In genomic region chr1:145859491-145860159, GRCh38 we compare ENCODE assay signal across 8 cellular contexts. TPM values are rescaled to one million over a fixed set of nuclear protein-coding genes. Genes with fewer than 3 reads are reported as not detected.
A peak's percentile ranks its signal among the peaks of the same experiment; 100 is the strongest.
DNase-seq lines count a peak whose midpoint lies in the region; ATAC-seq and TF ChIP-seq lines count a peak whose summit lies in the region.

No MANE protein-coding gene starts in this region.

- no peaks in the 10 kb centered on the region for H3K4me1 ChIP-seq in HEK293 (ENCODE audit: control insufficient read depth, insufficient read depth, low read length)
- peaks cover 3 to 16% of the 10 kb centered on the region in 2 donors for H3K4me1 ChIP-seq in thyroid gland

- peak overlapping the region; percentile 61 for H3K9ac ChIP-seq in SK-N-MC (ENCODE audit: insufficient read length)

- H3K27me3 Mint-ChIP-seq in glutamatergic neuron (ENCODE audit: unreplicated experiment): peaks cover 5% of the 10 kb centered on the region
- H3K27me3 Mint-ChIP-seq in osteocyte (ENCODE audit: unreplicated experiment): peaks cover 13% of the 10 kb centered on the region

- TF ChIP-seq POLR2A in thyroid gland (IDR thresholded peaks at IDR 0.05): peak; percentile 44 to 81

- H3K4me1 Mint-ChIP-seq in glutamatergic neuron (ENCODE audit: low read depth, unreplicated experiment) (no peaks in the 10 kb centered on the region), osteocyte (ENCODE audit: unreplicated experiment) (peaks cover 14% of the 10 kb centered on the region)

- intact Hi-C loops in thyroid gland (cut with DNase I): loop anchor here (2.0 kb wide), 1 partner anchor 39 kb away; no protein-coding TSS in a partner anchor

- peak; percentile 75 to 84 for ATAC-seq in activated naive CD4-positive, alpha-beta T cell treated with anti-CD3 and anti-CD28 coated beads, Interleukin-2, amount 50 U/mL, for 72 hours

- H3K36me3 Mint-ChIP-seq in activated naive CD4-positive, alpha-beta T cell treated with anti-CD3 and anti-CD28 coated beads, Interleukin-2, amount 50 U/mL, for 72 hours: peaks cover 6% of the 10 kb centered on the region in 2 donors
- H3K36me3 Mint-ChIP-seq in glutamatergic neuron (ENCODE audit: unreplicated experiment) (no peaks in the 10 kb centered on the region), osteocyte (ENCODE audit: unreplicated experiment) (peaks cover 14% of the 10 kb centered on the region)

- TF ChIP-seq CTCF in HEK293 (tag by site-specific recombination; IDR thresholded peaks at IDR 0.05): no peak
- no peak for TF ChIP-seq CTCF in glutamatergic neuron (IDR thresholded peaks at IDR 0.05; ENCODE audit: partially characterized antibody, unreplicated experiment)
- peak; percentile 12 for TF ChIP-seq CTCF in osteocyte (IDR thresholded peaks at IDR 0.05)
- TF ChIP-seq CTCF in thyroid gland (IDR thresholded peaks at IDR 0.05): peak in 2 of 6 experiments; percentile 16 to 24

- peak overlapping the region; percentile 68 for H3K4me3 ChIP-seq in HEK293 (ENCODE audit: low read depth, low read length)
- peak overlapping the region; percentile 94 for H3K4me3 ChIP-seq in SK-N-MC
- H3K4me3 ChIP-seq in thyroid gland (replicated peaks in 1 of 3): peak overlapping the region; percentile 21 to 80 (median 78)

- CTCF ChIA-PET in HEK293 (lab: Yijun Ruan, JAX): interaction anchor here (0.9 to 9.6 kb wide), 11 partner anchors 10 to 172 kb away, joined by 3 to 190 read pairs (median 4); partner anchors contain the start of genes ANKRD35, ITGA10 and NUDT17

- H3K36me3 ChIP-seq in HEK293 (ENCODE audit: control insufficient read depth in 2 of 2, insufficient read depth in 1 of 2, low read length in 2 of 2): peaks cover 4 to 25% of the 10 kb centered on the region in 2 experiments
- peaks cover 13% of the 10 kb centered on the region; the same call in 1 of the 2 replicates for H3K36me3 ChIP-seq in SK-N-MC (ENCODE audit: insufficient read depth, low read length)
- H3K36me3 ChIP-seq in thyroid gland: peaks cover 14 to 15% of the 10 kb centered on the region in 2 donors

- peak overlapping the region; percentile 65; the same call in 1 of the 2 replicates for H3K27ac ChIP-seq in HEK293 (ENCODE audit: extremely low read depth, low read depth, low read length)
- peak overlapping the region; percentile 49; the same call in 1 of the 2 replicates for H3K27ac ChIP-seq in SK-N-MC
- peak overlapping the region; percentile 58 to 85 (median 72) for H3K27ac ChIP-seq in thyroid gland

- peak; percentile 77 for DNase-seq in GM04504 (ENCODE audit: low read depth)
- peak; percentile 58 for DNase-seq in MV-4-11 (lab: John Stamatoyannopoulos, UW)
- no peak for DNase-seq in SK-N-MC (ENCODE audit: low read depth, low spot score)
- DNase-seq in activated naive CD4-positive, alpha-beta T cell treated with anti-CD3 and anti-CD28 coated beads, Interleukin-2, amount 50 U/mL, for 72 hours (ENCODE audit: low spot score in 2 of 2): peak; percentile 81 to 85
- DNase-seq in glutamatergic neuron: peak; percentile 83
- DNase-seq in osteocyte (ENCODE audit: extremely low spot score, unreplicated experiment): peak; percentile 96
- peak; percentile 93 to 94 for DNase-seq in thyroid gland

- H3K27ac Mint-ChIP-seq in activated naive CD4-positive, alpha-beta T cell treated with anti-CD3 and anti-CD28 coated beads, Interleukin-2, amount 50 U/mL, for 72 hours: peak overlapping the region; percentile 87 to 94
- H3K27ac Mint-ChIP-seq in glutamatergic neuron (ENCODE audit: unreplicated experiment): no peak overlapping the region
- peak overlapping the region; percentile 95 for H3K27ac Mint-ChIP-seq in osteocyte (ENCODE audit: unreplicated experiment)

- H3K9me3 Mint-ChIP-seq in activated naive CD4-positive, alpha-beta T cell treated with anti-CD3 and anti-CD28 coated beads, Interleukin-2, amount 50 U/mL, for 72 hours: no peaks in the 10 kb centered on the region
- peaks cover 2% of the 10 kb centered on the region for H3K9me3 Mint-ChIP-seq in glutamatergic neuron (ENCODE audit: unreplicated experiment)
- no peaks in the 10 kb centered on the region for H3K9me3 Mint-ChIP-seq in osteocyte (ENCODE audit: unreplicated experiment)

- H3K9me3 ChIP-seq in HEK293 (ENCODE audit: control insufficient read depth, insufficient read depth, low read depth, low read length): no peaks in the 10 kb centered on the region
- H3K9me3 ChIP-seq in SK-N-MC (ENCODE audit: low read depth, low read length): no peaks in the 10 kb centered on the region
- H3K9me3 ChIP-seq in thyroid gland: no peaks in the 10 kb centered on the region

- POLR2A ChIA-PET in HEK293 (lab: Yijun Ruan, JAX): interaction anchor here (0.6 to 4.6 kb wide), 25 partner anchors 9 to 579 kb away, joined by 3 to 127 read pairs (median 5); partner anchors contain the start of genes ANKRD34A, ANKRD35, LIX1L and NUDT17

- peak overlapping the region; percentile 88 for H3K4me3 Mint-ChIP-seq in glutamatergic neuron (ENCODE audit: unreplicated experiment)
- H3K4me3 Mint-ChIP-seq in osteocyte (ENCODE audit: unreplicated experiment): peak overlapping the region; percentile 94

- H3K27me3 ChIP-seq in thyroid gland: no peaks in the 10 kb centered on the region

- 0 to 1% methylated on average over 36 to 44 of the region's 44 CpGs for WGBS in thyroid gland, 2 donors

TF ChIP-seq in HEK293, 187 proteins besides CTCF, POLR2A, EP300 and RAD21 (continues in another document):
- 0 out of 2 replicates have a peak, but pooled peaks have one; percentile 4 for TF ChIP-seq ZBTB44 (tag by site-specific recombination; IDR thresholded peaks at IDR 0.05)
- TF ChIP-seq ZNF660 (tag by site-specific recombination; IDR thresholded peaks at IDR 0.05): peak; percentile 42; the same call in 1 of the 2 replicates
- TF ChIP-seq GLI4 (tag by site-specific recombination; IDR thresholded peaks at IDR 0.05): 0 out of 2 replicates have a peak, but pooled peaks have one; percentile 77
- TF ChIP-seq ZNF366 (tag by site-specific recombination; conservative IDR thresholded peaks at IDR 0.05): 0 out of 2 replicates have a peak, but pooled peaks have one; percentile 66
- TF ChIP-seq SETDB1 (IDR thresholded peaks at IDR 0.05; ENCODE audit: insufficient read length, low read length): no peak
- peak; percentile 65 for TF ChIP-seq ZNF24 (tag by site-specific recombination; IDR thresholded peaks at IDR 0.05)
- no peak for TF ChIP-seq HOXA7 (CRISPR knock-in tag; IDR thresholded peaks at IDR 0.05; ENCODE audit: borderline replicate concordance)
- 0 out of 2 replicates have a peak, but pooled peaks have one; percentile 8 for TF ChIP-seq ZFHX2 (tag by site-specific recombination; conservative IDR thresholded peaks at IDR 0.05)
- TF ChIP-seq ZNF335 (tag by site-specific recombination; conservative IDR thresholded peaks at IDR 0.05): peak; percentile 75
- TF ChIP-seq KLF9 (tag by site-specific recombination; IDR thresholded peaks at IDR 0.05; ENCODE audit: low read depth): 0 out of 2 replicates have a peak, but pooled peaks have one; percentile 4
- no peak for TF ChIP-seq YY1 (tag by site-specific recombination; IDR thresholded peaks at IDR 0.05)
- TF ChIP-seq KLF10 (tag by site-specific recombination; IDR thresholded peaks at IDR 0.05): peak; percentile 14; the same call in 1 of the 2 replicates
- peak; percentile 22; the same call in 1 of the 2 replicates for TF ChIP-seq ZBTB8A (tag by site-specific recombination; IDR thresholded peaks at IDR 0.05)
- TF ChIP-seq ZBTB26 (tag by site-specific recombination; optimal IDR thresholded peaks at IDR 0.05): peak; percentile 38

RNA-seq across cellular contexts. Expression of gene PIAS3, which starts 0.7 kb away (rescaled TPM):
- 10 to 100 TPM; 28.6 to 33.5 TPM for total RNA-seq in activated naive CD4-positive, alpha-beta T cell treated with anti-CD3 and anti-CD28 coated beads, Interleukin-2, amount 50 U/mL, for 72 hours
- 20.3 TPM for total RNA-seq in glutamatergic neuron (ENCODE audit: unreplicated experiment)
- 47.0 and 48.7 TPM in 2 replicates for total RNA-seq in osteocyte
- total RNA-seq in thyroid gland: 10 to 100 TPM; 16.9 to 22.8 (median 20.3) TPM

RNA-seq across cellular contexts. Expression of gene NUDT17, which starts 14.2 kb away (rescaled TPM):
- 1 to 10 TPM; 2.6 to 3.9 TPM for total RNA-seq in activated naive CD4-positive, alpha-beta T cell treated with anti-CD3 and anti-CD28 coated beads, Interleukin-2, amount 50 U/mL, for 72 hours
- 2.4 TPM for total RNA-seq in glutamatergic neuron (ENCODE audit: unreplicated experiment)
- total RNA-seq in osteocyte: 2.4 and 4.3 TPM in 2 replicates
- 1 to 10 TPM; 2.4 to 4.6 (median 3.4) TPM for total RNA-seq in thyroid gland

RNA-seq across cellular contexts. Expression of gene ANKRD35, which starts 26.0 kb away (rescaled TPM):
- under 1 TPM; 0.50 to 0.53 TPM for total RNA-seq in activated naive CD4-positive, alpha-beta T cell treated with anti-CD3 and anti-CD28 coated beads, Interleukin-2, amount 50 U/mL, for 72 hours
- 2.1 TPM for total RNA-seq in glutamatergic neuron (ENCODE audit: unreplicated experiment)
- not detected in 2 replicates for total RNA-seq in osteocyte
- total RNA-seq in thyroid gland: 1 to 10 TPM in 3 of 4 donors, under 1 TPM in 1; 0.58 to 3.8 (median 1.7) TPM

RNA-seq across cellular contexts. Expression of gene POLR3C, which starts 35.6 kb away (rescaled TPM):
- 10 to 100 TPM; 15.1 to 26.2 TPM for total RNA-seq in activated naive CD4-positive, alpha-beta T cell treated with anti-CD3 and anti-CD28 coated beads, Interleukin-2, amount 50 U/mL, for 72 hours
- total RNA-seq in glutamatergic neuron (ENCODE audit: unreplicated experiment): 43.4 TPM
- 33.4 and 37.0 TPM in 2 replicates for total RNA-seq in osteocyte
- 10 to 100 TPM; 28.0 to 36.5 (median 32.7) TPM for total RNA-seq in thyroid gland

RNA-seq across cellular contexts. Expression of gene RNF115, which starts 35.7 kb away (rescaled TPM):
- total RNA-seq in activated naive CD4-positive, alpha-beta T cell treated with anti-CD3 and anti-CD28 coated beads, Interleukin-2, amount 50 U/mL, for 72 hours: 10 to 100 TPM; 10.7 to 12.6 TPM
- 20.5 TPM for total RNA-seq in glutamatergic neuron (ENCODE audit: unreplicated experiment)
- total RNA-seq in osteocyte: 15.9 and 16.6 TPM in 2 replicates
- total RNA-seq in thyroid gland: 10 to 100 TPM; 17.2 to 33.9 (median 25.4) TPM
